ENCODE assay signal across 1 cellular context in genomic region chr16:68800257-68800875, GRCh38.
TF ChIP-seq lines count a peak whose summit lies in the region.

No MANE protein-coding gene starts in this region.

TF ChIP-seq in K562, 482 proteins besides CTCF, POLR2A, EP300 and RAD21 (continued from another document and continues in another):
- TF ChIP-seq PHF20 (IDR thresholded peaks at IDR 0.05; ENCODE audit: partially characterized antibody) (no peak), TEAD4 (IDR thresholded peaks at IDR 0.05; ENCODE audit: low read length) (peak; percentile 24; the same call in 1 of the 2 replicates), TEAD4 (CRISPR knock-in tag; IDR thresholded peaks at IDR 0.05; ENCODE audit: borderline replicate concordance) (no peak), HOXB6 (CRISPR knock-in tag; IDR thresholded peaks at IDR 0.05; ENCODE audit: borderline replicate concordance) (no peak), NFIC (IDR thresholded peaks at IDR 0.05) (no peak), DEAF1 (CRISPR knock-in tag; IDR thresholded peaks at IDR 0.05) (peak; percentile 82), ATF2 (CRISPR knock-in tag; IDR thresholded peaks at IDR 0.05) (no peak), XRCC3 (IDR thresholded peaks at IDR 0.05) (no peak), ZNF785 (CRISPR knock-in tag; IDR thresholded peaks at IDR 0.05) (no peak), ZNF165 (CRISPR knock-in tag; IDR thresholded peaks at IDR 0.05; ENCODE audit: borderline replicate concordance) (no peak), AFF1 (IDR thresholded peaks at IDR 0.05; ENCODE audit: low read depth in 1 of 2, partially characterized antibody in 2 of 2) (no peak), HEY1 (CRISPR knock-in tag; IDR thresholded peaks at IDR 0.05; ENCODE audit: borderline replicate concordance) (no peak), MAFF (IDR thresholded peaks at IDR 0.05; ENCODE audit: low read length) (0 out of 2 replicates have a peak, but pooled peaks have one; percentile 8), HNRNPL (IDR thresholded peaks at IDR 0.05; ENCODE audit: low read depth, low read length) (no peak), ZNF311 (CRISPR knock-in tag; IDR thresholded peaks at IDR 0.05) (no peak), ZNF518B (CRISPR knock-in tag; IDR thresholded peaks at IDR 0.05) (no peak), MAFK (IDR thresholded peaks at IDR 0.05; ENCODE audit: low read length) (peak; percentile 36; the same call in 1 of the 2 replicates), RFX1 (IDR thresholded peaks at IDR 0.05) (no peak), SFPQ (IDR thresholded peaks at IDR 0.05; ENCODE audit: low read depth, low read length) (no peak), NFIX (CRISPR knock-in tag; IDR thresholded peaks at IDR 0.05; ENCODE audit: low read depth) (no peak), ZNF780A (CRISPR knock-in tag; IDR thresholded peaks at IDR 0.05) (no peak), GABPA (tag; conservative IDR thresholded peaks at IDR 0.05; ENCODE audit: low read depth) (no peak), KLF16 (IDR thresholded peaks at IDR 0.05) (0 out of 2 replicates have a peak, but pooled peaks have one; percentile 11), CC2D1A (IDR thresholded peaks at IDR 0.05) (peak; percentile 81), HDAC2 (IDR thresholded peaks at IDR 0.05) (no peak), ZNF436 (CRISPR knock-in tag; IDR thresholded peaks at IDR 0.05) (no peak), EGR1 (conservative IDR thresholded peaks at IDR 0.05) (no peak), ID3 (CRISPR knock-in tag; IDR thresholded peaks at IDR 0.05) (no peak), ID3 (tag; IDR thresholded peaks at IDR 0.05) (no peak), TCFL5 (CRISPR knock-in tag; conservative IDR thresholded peaks at IDR 0.05) (no peak), RBM25 (IDR thresholded peaks at IDR 0.05; ENCODE audit: low read depth, low read length, severe bottlenecking) (no peak), TAF15 (IDR thresholded peaks at IDR 0.05; ENCODE audit: low read depth, low read length) (no peak), HMG20B (CRISPR knock-in tag; IDR thresholded peaks at IDR 0.05) (no peak), NR4A1 (CRISPR knock-in tag; IDR thresholded peaks at IDR 0.05) (no peak), NR4A1 (tag; IDR thresholded peaks at IDR 0.05) (no peak), SETDB1 (IDR thresholded peaks at IDR 0.05; ENCODE audit: low read length) (no peak), IRF1 (CRISPR knock-in tag; IDR thresholded peaks at IDR 0.05; ENCODE audit: borderline replicate concordance) (no peak), PREB (CRISPR knock-in tag; IDR thresholded peaks at IDR 0.05) (no peak), RNF219 (CRISPR knock-in tag; IDR thresholded peaks at IDR 0.05) (no peak), KLF10 (CRISPR knock-in tag; IDR thresholded peaks at IDR 0.05) (no peak), MCM7 (IDR thresholded peaks at IDR 0.05) (no peak), MYC (IDR thresholded peaks at IDR 0.05; ENCODE audit: low read depth, low read length) (0 out of 2 replicates have a peak, but pooled peaks have one; percentile 33), MYC (CRISPR knock-in tag; IDR thresholded peaks at IDR 0.05; ENCODE audit: borderline replicate concordance, low read depth) (no peak), SMC3 (conservative IDR thresholded peaks at IDR 0.05; ENCODE audit: insufficient read depth, low read depth, low read length) (peak; percentile 81), ZNF395 (CRISPR knock-in tag; IDR thresholded peaks at IDR 0.05) (no peak), MAZ (CRISPR knock-in tag; conservative IDR thresholded peaks at IDR 0.05 in 1 of 2, IDR thresholded peaks at IDR 0.05 in 1 of 2) (no peak), L3MBTL2 (IDR thresholded peaks at IDR 0.05) (peak; percentile 32; the same call in 1 of the 2 replicates), BRD9 (IDR thresholded peaks at IDR 0.05; ENCODE audit: low read depth, partially characterized antibody) (peak; percentile 46), TCF15 (CRISPR knock-in tag; IDR thresholded peaks at IDR 0.05) (no peak), HDAC8 (tag; IDR thresholded peaks at IDR 0.05) (no peak)
